Comparison of ENCODE assay signal across 9 cellular contexts in the genomic region with DNA sequence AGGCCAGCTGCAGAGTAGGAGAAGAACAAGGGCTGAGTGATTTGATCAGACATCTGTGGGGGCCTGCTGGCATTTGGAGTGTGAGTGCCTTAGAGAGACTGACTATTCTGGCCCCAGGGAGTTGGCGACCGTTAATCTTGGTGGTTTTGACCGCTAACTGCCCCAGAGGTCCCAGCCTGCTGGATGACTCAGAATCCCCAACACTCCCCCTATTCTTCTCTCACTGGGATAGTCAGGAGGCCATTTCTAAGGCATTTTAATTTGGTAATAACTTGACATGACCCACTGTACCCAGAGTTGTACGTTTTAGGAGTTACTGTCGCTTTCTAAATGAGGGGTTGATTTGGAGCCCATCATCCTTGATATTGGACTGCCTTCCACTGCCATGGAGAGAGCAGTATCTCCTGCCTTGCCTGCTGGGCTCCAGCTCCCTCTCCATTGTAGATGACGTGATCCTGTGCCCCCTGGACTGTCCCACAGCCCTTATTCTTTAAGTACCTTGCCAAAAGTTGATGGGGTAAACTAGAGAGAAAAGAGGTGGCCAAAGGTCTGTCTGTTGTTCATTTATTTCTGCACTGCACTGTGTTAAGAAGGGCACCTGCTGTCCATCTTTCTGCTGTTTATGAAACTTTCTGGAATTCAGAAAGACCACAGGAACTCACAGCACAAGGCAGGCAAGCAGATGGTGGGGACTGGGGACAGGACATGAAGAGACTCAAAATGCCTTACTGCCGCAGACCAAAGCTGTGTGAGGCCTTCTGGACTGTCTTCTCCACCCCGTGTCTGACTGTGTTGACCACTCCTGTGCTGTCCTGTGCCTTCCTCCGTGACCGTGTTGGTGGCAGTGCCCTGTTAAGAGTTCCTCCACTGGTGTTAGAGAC.
DNase-seq lines count a peak whose midpoint lies in the region; ATAC-seq and TF ChIP-seq lines count a peak whose summit lies in the region.
"Had no signal": no experiment of that assay in that cellular context is flagged by ENCODE, and none has a peak within 500 bp of the region (broad histone marks: within the 10 kb centered on the region; RNA-seq: fewer than 3 reads in every experiment).

No MANE protein-coding gene starts in this region.

- no peak for TF ChIP-seq CTCF in GM13976 (IDR thresholded peaks at IDR 0.05; ENCODE audit: borderline replicate concordance, control extremely low read depth, extremely low read depth, insufficient read depth, missing control alignments)

- no peak for ATAC-seq in GM18505 (IDR thresholded peaks at IDR 0.05; ENCODE audit: unreplicated experiment)

- peak; percentile 49 for DNase-seq in Caki2 (ENCODE audit: low read depth)
- peak; percentile 99 for DNase-seq in M059J (ENCODE audit: low read depth)
- peak; percentile 70 for DNase-seq in kidney tubule cell (ENCODE audit: low spot score)
- DNase-seq in GM13976 (ENCODE audit: low spot score): no peak
- no peak for DNase-seq in NCI-H774 (lab: John Stamatoyannopoulos, UW)
- DNase-seq in H7: no peak

- in situ Hi-C loops in Caki2 (cut with HindIII; ENCODE audit: low pct_unique_long_range_greater_than_20kb, low sequenced_read_pairs) (no loop called here), GM13976 (cut with MboI; ENCODE audit: low sequenced_read_pairs, unreplicated experiment) (no loop called here)

- no peaks in the 10 kb centered on the region for H3K36me3 ChIP-seq in H7 (replicated peaks; ENCODE audit: control insufficient read depth, insufficient read depth, low read length)

- no peaks in the 10 kb centered on the region for H3K27me3 ChIP-seq in H7 (ENCODE audit: control insufficient read depth, insufficient read depth, low read length)

- no peak for TF ChIP-seq POLR2A in GM18505 (IDR thresholded peaks at IDR 0.05; ENCODE audit: borderline replicate concordance, extremely low read depth, insufficient read depth, insufficient read length)

- peak overlapping the region; percentile 33 for H3K27ac ChIP-seq in angular gyrus (ENCODE audit: low read depth, low read length)
- H3K27ac ChIP-seq: parathyroid adenoma had no signal

- H3K4me3 ChIP-seq in H7 (ENCODE audit: insufficient read depth, low read depth, low read length): no peak overlapping the region

Comparison
In these comparisons a context has a peak if more than half of its experiments do, and no peak if none do; other contexts are left out.
1. DNase-seq: peak in Caki2 (single experiment), M059J (single experiment) and kidney tubule cell (single experiment); none in GM13976 (single experiment), NCI-H774 (single experiment) and H7 (single experiment).